Comparison of ENCODE assay signal across 21 cellular contexts in genomic region chr9:93664549-93665120, GRCh38.
DNase-seq lines count a peak whose midpoint lies in the region; ATAC-seq and TF ChIP-seq lines count a peak whose summit lies in the region.
"Had no signal": no experiment of that assay in that cellular context is flagged by ENCODE, and none has a peak within 500 bp of the region (broad histone marks: within the 10 kb centered on the region; RNA-seq: fewer than 3 reads in every experiment).

No MANE protein-coding gene starts in this region.

- no peaks in the 10 kb centered on the region for H3K9me3 Mint-ChIP-seq in activated naive CD4-positive, alpha-beta T cell treated with anti-CD3 and anti-CD28 coated beads, Interleukin-2, amount 10 ng/mL, durations not matched to agents 7 days and 5 days
- H3K9me3 Mint-ChIP-seq: CD4-positive, CD25-positive, alpha-beta regulatory T cell; H9 had no signal

- no peaks in the 10 kb centered on the region for H3K4me1 ChIP-seq in left ventricle myocardium inferior

- intact Hi-C loops in left ventricle myocardium inferior (cut with micrococcal nuclease) (no loop called here), posterior vena cava (cut with DNase I) (no loop called here)

- H3K27ac ChIP-seq in RWPE1 (peak overlapping the region; percentile 5), left ventricle myocardium inferior (replicated peaks) (no peak overlapping the region)

- no peak for TF ChIP-seq CTCF in RWPE1 (conservative IDR thresholded peaks at IDR 0.05; ENCODE audit: low read depth)
- no peak for TF ChIP-seq CTCF in left ventricle myocardium inferior (IDR thresholded peaks at IDR 0.05; ENCODE audit: borderline replicate concordance)

- POLR2A ChIA-PET in RWPE1 (lab: Yijun Ruan, JAX; ENCODE audit: low non-redundant PET), result no interaction called here

- peaks cover 8% of the 10 kb centered on the region for H3K36me3 Mint-ChIP-seq in activated naive CD4-positive, alpha-beta T cell treated with anti-CD3 and anti-CD28 coated beads, Interleukin-2, amount 10 ng/mL, durations not matched to agents 7 days and 5 days

- no peaks in the 10 kb centered on the region for H3K27me3 ChIP-seq in left ventricle myocardium inferior (ENCODE audit: low read depth)

- H3K9me3 ChIP-seq in left ventricle myocardium inferior (replicated peaks), result no peaks in the 10 kb centered on the region

- no peak overlapping the region for H3K27ac Mint-ChIP-seq in activated naive CD4-positive, alpha-beta T cell treated with anti-CD3 and anti-CD28 coated beads, Interleukin-2, amount 10 ng/mL, durations not matched to agents 7 days and 5 days
- H3K27ac Mint-ChIP-seq: B cell; CD4-positive, CD25-positive, alpha-beta regulatory T cell had no signal

- H3K4me1 Mint-ChIP-seq in activated naive CD4-positive, alpha-beta T cell treated with anti-CD3 and anti-CD28 coated beads, Interleukin-2, amount 10 ng/mL, durations not matched to agents 7 days and 5 days, result no peaks in the 10 kb centered on the region
- H3K4me1 Mint-ChIP-seq: B cell; CD4-positive, CD25-positive, alpha-beta regulatory T cell had no signal

- CTCF ChIA-PET in activated naive CD4-positive, alpha-beta T cell treated with anti-CD3 and anti-CD28 coated beads, Interleukin-2, amount 10 ng/mL, durations not matched to agents 7 days and 5 days (lab: Charles Lee), result no interaction called here
- CTCF ChIA-PET in RWPE1 (lab: Yijun Ruan, JAX), result interaction anchor here (0.6 kb wide), 2 partner anchors 87 to 304 kb away, joined by 3 to 5 read pairs; no protein-coding TSS in a partner anchor

- no peak overlapping the region for H3K4me3 ChIP-seq in left ventricle myocardium inferior

- peak; percentile 13 for DNase-seq in activated naive CD4-positive, alpha-beta T cell treated with anti-CD3 and anti-CD28 coated beads, Interleukin-2, amount 10 ng/mL, durations not matched to agents 7 days and 5 days
- DNase-seq in activated naive CD4-positive, alpha-beta T cell (lab: John Stamatoyannopoulos, UW), result no peak
- no peak for DNase-seq in RWPE1 (ENCODE audit: low spot score)
- peak; percentile 6 for DNase-seq in left ventricle myocardium inferior
- peak; percentile 78 for DNase-seq in posterior vena cava (ENCODE audit: low spot score)
- DNase-seq in NCI-H1417 treated with DMSO at 0.1 percent for 48 hours (lab: John Stamatoyannopoulos, UW), result no peak
- no peak for DNase-seq in stimulated activated naive CD4-positive, alpha-beta T cell (lab: John Stamatoyannopoulos, UW)
- DNase-seq: CD4-positive, CD25-positive, alpha-beta regulatory T cell; COR-L47; DMS 273 treated with DMSO at 0.1 percent for 48 hours; DND-41; KBM-7; NCI-H1105; NCI-H187; NCI-H2227 treated with DMSO at 0.1 percent for 48 hours; NCI-H524; SHP77 had no signal

- H3K27me3 Mint-ChIP-seq in activated naive CD4-positive, alpha-beta T cell treated with anti-CD3 and anti-CD28 coated beads, Interleukin-2, amount 10 ng/mL, durations not matched to agents 7 days and 5 days, result no peaks in the 10 kb centered on the region
- H3K27me3 Mint-ChIP-seq: B cell; CD4-positive, CD25-positive, alpha-beta regulatory T cell had no signal

- no peak overlapping the region for H3K4me3 Mint-ChIP-seq in activated naive CD4-positive, alpha-beta T cell treated with anti-CD3 and anti-CD28 coated beads, Interleukin-2, amount 10 ng/mL, durations not matched to agents 7 days and 5 days
- H3K4me3 Mint-ChIP-seq: B cell; CD4-positive, CD25-positive, alpha-beta regulatory T cell; H9 had no signal

- peaks cover 64% of the 10 kb centered on the region for H3K36me3 ChIP-seq in left ventricle myocardium inferior

- ATAC-seq in SK-N-SH treated with all-trans-retinoic acid at 6 μM for 48 hours, result no peak
- ATAC-seq: HepG2 had no signal

TF ChIP-seq in SK-N-SH treated with all-trans-retinoic acid at 6 μM for 48 hours, 23 proteins besides CTCF, POLR2A, EP300 and RAD21:
- TF ChIP-seq ARNTL (CRISPR knock-in tag; IDR thresholded peaks at IDR 0.05; ENCODE audit: borderline replicate concordance, low read depth) (no peak), SNAI2 (CRISPR knock-in tag; IDR thresholded peaks at IDR 0.05) (no peak), TSHZ2 (CRISPR knock-in tag; IDR thresholded peaks at IDR 0.05) (no peak), OSR1 (CRISPR knock-in tag; IDR thresholded peaks at IDR 0.05) (no peak), ZFP3 (CRISPR knock-in tag; IDR thresholded peaks at IDR 0.05) (no peak), ZNF70 (CRISPR knock-in tag; IDR thresholded peaks at IDR 0.05) (no peak), TCF4 (CRISPR knock-in tag; IDR thresholded peaks at IDR 0.05; ENCODE audit: borderline replicate concordance) (no peak), CREB5 (CRISPR knock-in tag; IDR thresholded peaks at IDR 0.05; ENCODE audit: low read depth) (no peak), ZC3H10 (CRISPR knock-in tag; IDR thresholded peaks at IDR 0.05) (no peak), POU6F1 (CRISPR knock-in tag; IDR thresholded peaks at IDR 0.05; ENCODE audit: borderline replicate concordance, low read depth) (no peak), ZNF565 (CRISPR knock-in tag; conservative IDR thresholded peaks at IDR 0.05; ENCODE audit: low read depth) (no peak), TOX (CRISPR knock-in tag; IDR thresholded peaks at IDR 0.05; ENCODE audit: borderline replicate concordance) (no peak), GLIS3 (CRISPR knock-in tag; IDR thresholded peaks at IDR 0.05) (no peak), ESRRG (CRISPR knock-in tag; IDR thresholded peaks at IDR 0.05) (no peak), CSDC2 (CRISPR knock-in tag; IDR thresholded peaks at IDR 0.05) (no peak), PATZ1 (CRISPR knock-in tag; IDR thresholded peaks at IDR 0.05; ENCODE audit: borderline replicate concordance) (no peak), ZNF8 (CRISPR knock-in tag; IDR thresholded peaks at IDR 0.05) (no peak), ZFP30 (CRISPR knock-in tag; IDR thresholded peaks at IDR 0.05) (no peak), ISL1 (CRISPR knock-in tag; IDR thresholded peaks at IDR 0.05) (no peak)

Comparison
In these comparisons a context has a peak if more than half of its experiments do, and no peak if none do; other contexts are left out.
1. DNase-seq: peak in activated naive CD4-positive, alpha-beta T cell treated with anti-CD3 and anti-CD28 coated beads, Interleukin-2, amount 10 ng/mL, durations not matched to agents 7 days and 5 days (single experiment), left ventricle myocardium inferior (single experiment) and posterior vena cava (single experiment); none in activated naive CD4-positive, alpha-beta T cell (0 of 4), RWPE1 (single experiment), NCI-H1417 treated with DMSO at 0.1 percent for 48 hours (single experiment) and stimulated activated naive CD4-positive, alpha-beta T cell (0 of 6).